In the genomic region with DNA sequence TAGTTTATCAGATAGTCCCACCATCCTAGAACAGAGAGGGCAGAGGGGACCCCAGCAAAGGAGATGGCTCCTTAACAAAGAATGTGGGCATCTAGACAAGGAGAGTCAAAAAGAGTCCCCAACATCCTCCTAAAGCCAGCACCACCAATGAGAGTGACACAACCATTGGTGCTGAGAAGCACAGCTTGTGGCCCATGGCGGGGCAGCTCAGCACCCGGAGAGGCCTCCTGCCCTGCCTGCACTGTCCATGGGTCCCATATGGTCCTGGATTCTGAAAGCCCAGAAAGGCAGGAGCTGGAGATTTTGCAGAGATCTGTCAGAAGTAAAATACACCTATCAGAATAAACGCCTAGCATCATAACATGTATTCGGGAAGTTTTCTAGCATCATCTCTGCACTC, we compare ENCODE assay signal across 22 cellular contexts.
DNase-seq lines count a peak whose midpoint lies in the region; ATAC-seq, FAIRE-seq and TF ChIP-seq lines count a peak whose summit lies in the region.
"Had no signal": no experiment of that assay in that cellular context is flagged by ENCODE, and none has a peak within 500 bp of the region (broad histone marks: within the 10 kb centered on the region; RNA-seq: fewer than 3 reads in every experiment).

No MANE protein-coding gene starts in this region.

- no peak for TF ChIP-seq POLR2A in heart left ventricle (IDR thresholded peaks at IDR 0.05)

- intact Hi-C loops in heart left ventricle (cut with DNase I): loop anchor here in 2 of 10 donors (5.0 to 10.0 kb wide), 3 partner anchors 47 to 84 kb away; no protein-coding TSS in a partner anchor
- intact Hi-C loops in left cardiac atrium (cut with DNase I): no loop called here
- intact Hi-C loops in posterior vena cava (cut with DNase I): no loop called here

- H3K36me3 ChIP-seq in heart left ventricle (no peaks in the 10 kb centered on the region), small intestine (ENCODE audit: control insufficient read depth in 2 of 2, insufficient read depth in 2 of 2, low read length in 2 of 2) (no peaks in the 10 kb centered on the region)
- H3K36me3 ChIP-seq: HAP-1 had no signal

- ATAC-seq in heart left ventricle (no peak), left cardiac atrium (no peak), GM21737 (IDR thresholded peaks at IDR 0.05; ENCODE audit: unreplicated experiment) (no peak)
- ATAC-seq: GM12878, PC-3 had no signal

- DNase-seq in heart left ventricle (no peak), left cardiac atrium (no peak), islet precursor cell (peak; percentile 22), posterior vena cava (ENCODE audit: low spot score) (peak; percentile 47), ureter (ENCODE audit: low spot score) (peak; percentile 17), small intestine (no peak)
- no peak for DNase-seq in activated CD4-positive, alpha-beta T cell treated with anti-CD3 and anti-CD28 coated beads, Interleukin-2, amount 50 U/mL, for 48 hours
- DNase-seq: CD4-positive, CD25-positive, alpha-beta regulatory T cell; DMS153; GF-D8; GM23248; IMR-90; NCI-H1417 treated with DMSO at 0.1 percent for 48 hours; NCI-H187 treated with DMSO at 0.1 percent for 48 hours; NCI-H226; NCI-H524 treated with DMSO at 0.1 percent for 48 hours; PC-3; RPMI8226 had no signal

- no peaks in the 10 kb centered on the region for H3K27me3 ChIP-seq in heart left ventricle
- H3K27me3 ChIP-seq in small intestine (ENCODE audit: control insufficient read depth in 2 of 2, insufficient read depth in 2 of 2, low read length in 2 of 2): no peaks in the 10 kb centered on the region

- FAIRE-seq in small intestine (lab: Jason Lieb, UNC): no peak
- FAIRE-seq: GM12878, HTR-8/SVneo had no signal

- 86 to 94% (median 92%) methylated on average over 4 of the region's 4 CpGs for WGBS in heart left ventricle, 4 donors
- 91 to 98% (median 92%) methylated on average over 4 of the region's 4 CpGs for WGBS in small intestine, 3 donors

- H3K4me3 ChIP-seq in heart left ventricle: no peak overlapping the region
- no peak overlapping the region for H3K4me3 ChIP-seq in small intestine (ENCODE audit: low read depth in 1 of 2, low read length in 2 of 2)
- H3K4me3 ChIP-seq: GM12878, GM23248, HAP-1 had no signal

- no peaks in the 10 kb centered on the region for H3K9me3 ChIP-seq in heart left ventricle
- no peaks in the 10 kb centered on the region for H3K9me3 ChIP-seq in small intestine (ENCODE audit: control insufficient read depth, low read depth)
- H3K9me3 ChIP-seq: HAP-1 had no signal

- no peak for TF ChIP-seq CTCF in heart left ventricle (IDR thresholded peaks at IDR 0.05)

- H3K27ac ChIP-seq in heart left ventricle (peak overlapping the region in 7 of 12 donors; percentile 20 to 69 (median 36)), small intestine (ENCODE audit: low read depth in 1 of 2, low read length in 1 of 2) (no peak overlapping the region)
- H3K27ac ChIP-seq: GM23248 had no signal

- H3K4me1 ChIP-seq in heart left ventricle: peaks cover 0 to 65% (median 17%) of the 10 kb centered on the region in 12 donors
- no peaks in the 10 kb centered on the region for H3K4me1 ChIP-seq in small intestine (ENCODE audit: control insufficient read depth in 2 of 2, insufficient read depth in 1 of 2, low read depth in 1 of 2, low read length in 1 of 2)
- H3K4me1 ChIP-seq: HAP-1 had no signal

Comparison
In these comparisons a context has a peak if more than half of its experiments do, and no peak if none do; other contexts are left out.
1. DNase-seq: peak in islet precursor cell (single experiment), posterior vena cava (single experiment) and ureter (single experiment); none in heart left ventricle (0 of 5), left cardiac atrium (single experiment), activated CD4-positive, alpha-beta T cell treated with anti-CD3 and anti-CD28 coated beads, Interleukin-2, amount 50 U/mL, for 48 hours (0 of 2) and small intestine (single experiment).
2. H3K27ac ChIP-seq: peak in heart left ventricle (7 of 12); none in small intestine (0 of 2).